16 cellular contexts compared by ENCODE assay signal in genomic region chr6:129359811-129360787, GRCh38.
DNase-seq lines count a peak whose midpoint lies in the region; ATAC-seq, FAIRE-seq and TF ChIP-seq lines count a peak whose summit lies in the region.
"Had no signal": no experiment of that assay in that cellular context is flagged by ENCODE, and none has a peak within 500 bp of the region (broad histone marks: within the 10 kb centered on the region; RNA-seq: fewer than 3 reads in every experiment).

No MANE protein-coding gene starts in this region.

- H3K9ac ChIP-seq in colonic mucosa (ENCODE audit: low read depth in 2 of 2, low read length in 2 of 2): peak overlapping the region in 1 of 2 donors; percentile 7
- no peak overlapping the region for H3K9ac ChIP-seq in keratinocyte (ENCODE audit: control insufficient read depth, extremely low read depth, insufficient read depth, low read length)

- no peaks in the 10 kb centered on the region for H3K9me1 ChIP-seq in keratinocyte (ENCODE audit: control insufficient read depth, extremely low read depth, insufficient read depth, low read length)

- H3K4me3 ChIP-seq in colonic mucosa (no peak overlapping the region), keratinocyte (ENCODE audit: control insufficient read depth in 2 of 3, extremely low read depth in 1 of 3, insufficient read depth in 2 of 3, low read depth in 1 of 3, low read length in 3 of 3) (no peak overlapping the region)

- H3K27ac ChIP-seq in colonic mucosa: peak overlapping the region; percentile 58
- no peak overlapping the region for H3K27ac ChIP-seq in keratinocyte (ENCODE audit: control insufficient read depth, insufficient read depth, low read length)

- dilution Hi-C loops in keratinocyte (cut with MboI; ENCODE audit: extremely low pct_ligation_motif_present, low sequenced_read_pairs): no loop called here

- no peaks in the 10 kb centered on the region for H4K20me1 ChIP-seq in keratinocyte (ENCODE audit: control insufficient read depth, extremely low read depth, insufficient read depth, low read length)

- peak; percentile 66 for DNase-seq in EH (ENCODE audit: low read depth)
- no peak for DNase-seq in HTR-8/SVneo (ENCODE audit: insufficient read length, low spot score)
- no peak for DNase-seq in colonic mucosa
- no peak for DNase-seq in keratinocyte (ENCODE audit: low read depth, low spot score)
- no peak for DNase-seq in activated CD8-positive, alpha-beta memory T cell treated with anti-CD3 and anti-CD28 coated beads for 24 hours
- no peak for DNase-seq in SHP77 (lab: John Stamatoyannopoulos, UW)
- no peak for DNase-seq in T1000 (lab: John Stamatoyannopoulos, UW)
- DNase-seq: AML-193, COR-L47, Kasumi-1, NCI-H1436, NCI-H2029, NCI-H510A treated with DMSO at 0.1 percent for 48 hours, SHP77 treated with DMSO at 0.1 percent for 48 hours had no signal

- no peaks in the 10 kb centered on the region for H3K36me3 ChIP-seq in colonic mucosa
- no peaks in the 10 kb centered on the region for H3K36me3 ChIP-seq in keratinocyte (ENCODE audit: control insufficient read depth in 2 of 2, extremely low read depth in 1 of 2, insufficient read depth in 2 of 2, low read length in 2 of 2)

- no peaks in the 10 kb centered on the region for H3K79me2 ChIP-seq in keratinocyte (ENCODE audit: control insufficient read depth, insufficient read depth, low read length)

- H3K27me3 ChIP-seq in colonic mucosa (no peaks in the 10 kb centered on the region), keratinocyte (ENCODE audit: control insufficient read depth, extremely low read depth, insufficient read depth, low read length) (no peaks in the 10 kb centered on the region)

- H3K4me2 ChIP-seq in keratinocyte (ENCODE audit: control insufficient read depth, extremely low read depth, insufficient read depth, low read depth, low read length): no peak overlapping the region

- FAIRE-seq in HTR-8/SVneo (lab: Jason Lieb, UNC) (peak; percentile 57), keratinocyte (lab: Jason Lieb, UNC) (peak; percentile 75)
- FAIRE-seq: RCC 7860 had no signal

- TF ChIP-seq CTCF in colonic mucosa (IDR thresholded peaks at IDR 0.05): no peak
- no peak for TF ChIP-seq CTCF in keratinocyte (optimal IDR thresholded peaks at IDR 0.05 in 1 of 3, IDR thresholded peaks at IDR 0.05 in 1 of 3, conservative IDR thresholded peaks at IDR 0.05 in 1 of 3; ENCODE audit: extremely low read depth in 1 of 3, insufficient read depth in 2 of 3, low read length in 3 of 3)

- ATAC-seq in GM21786 (IDR thresholded peaks at IDR 0.05; ENCODE audit: unreplicated experiment): no peak

- H2AFZ ChIP-seq in keratinocyte (ENCODE audit: control insufficient read depth, low read length): no peak overlapping the region

- no peaks in the 10 kb centered on the region for H3K9me3 ChIP-seq in colonic mucosa
- H3K9me3 ChIP-seq in keratinocyte (ENCODE audit: control insufficient read depth, low read depth, low read length): no peaks in the 10 kb centered on the region

- intact Hi-C loops in colonic mucosa (cut with DNase I): no loop called here

- H3K4me1 ChIP-seq in colonic mucosa (no peaks in the 10 kb centered on the region), keratinocyte (ENCODE audit: control insufficient read depth, extremely low read depth, insufficient read depth, low read length) (no peaks in the 10 kb centered on the region)
